ENCODE assay signal across 21 cellular contexts in genomic region chr17:17225901-17226300, GRCh38.
"Had no signal": no experiment of that assay in that cellular context is flagged by ENCODE, and none has a peak within 500 bp of the region (broad histone marks: within the 10 kb centered on the region; RNA-seq: fewer than 3 reads in every experiment).

No MANE protein-coding gene starts in this region.

- H3K9me3 Mint-ChIP-seq: effector memory CD8-positive, alpha-beta T cell; immature natural killer cell; naive thymus-derived CD8-positive, alpha-beta T cell; stimulated activated effector memory CD8-positive, alpha-beta T cell treated with anti-CD3 and anti-CD28 coated beads, Interleukin-12 subunit alpha, Interleukin-12 subunit beta, amount 100 ng/mL, for 72 hours had no signal

- H3K27me3 ChIP-seq: pancreas, right lobe of liver, stomach, thyroid gland, vagina had no signal

- H3K27ac ChIP-seq: lower lobe of right lung, pancreas, right lobe of liver, stomach, thyroid gland, vagina had no signal

- H3K9me3 ChIP-seq: lower lobe of right lung, pancreas, right lobe of liver, stomach, thyroid gland, vagina had no signal

- H3K4me1 Mint-ChIP-seq: immature natural killer cell; stimulated activated effector memory CD8-positive, alpha-beta T cell treated with anti-CD3 and anti-CD28 coated beads, Interleukin-12 subunit alpha, Interleukin-12 subunit beta, amount 100 ng/mL, for 72 hours had no signal

- H3K4me3 Mint-ChIP-seq: effector memory CD8-positive, alpha-beta T cell; immature natural killer cell; naive thymus-derived CD8-positive, alpha-beta T cell; stimulated activated effector memory CD8-positive, alpha-beta T cell treated with anti-CD3 and anti-CD28 coated beads, Interleukin-12 subunit alpha, Interleukin-12 subunit beta, amount 100 ng/mL, for 72 hours had no signal

- DNase-seq: cortex of kidney; effector memory CD8-positive, alpha-beta T cell; hypothalamus; immature natural killer cell; islet precursor cell; left ventricle myocardium superior; lower lobe of right lung; naive thymus-derived CD8-positive, alpha-beta T cell; occipital lobe; stimulated activated CD4-positive, alpha-beta T cell treated with anti-CD3 and anti-CD28 coated beads, Interleukin-2, amount 100 ng/mL, for 24 hours; stimulated activated CD4-positive, alpha-beta T cell treated with anti-CD3 and anti-CD28 coated beads, Interleukin-4, amount 100 ng/mL, for 24 hours; stimulated activated naive CD4-positive, alpha-beta T cell treated with Interleukin-2 at 50 U/mL for 16 hours; stomach; thyroid gland; trophoblast cell had no signal

- H3K4me1 ChIP-seq: lower lobe of right lung, pancreas, thyroid gland, vagina had no signal

- H3K27me3 Mint-ChIP-seq: effector memory CD8-positive, alpha-beta T cell; naive thymus-derived CD8-positive, alpha-beta T cell; progenitor cell of endocrine pancreas had no signal

- ATAC-seq: effector memory CD8-positive, alpha-beta T cell; left ventricle myocardium superior; lower lobe of right lung; naive thymus-derived CD8-positive, alpha-beta T cell; pancreas; right lobe of liver; stimulated activated effector memory CD8-positive, alpha-beta T cell treated with anti-CD3 and anti-CD28 coated beads, Interleukin-12 subunit alpha, Interleukin-12 subunit beta, amount 100 ng/mL, for 72 hours had no signal

- H3K27ac Mint-ChIP-seq: effector memory CD8-positive, alpha-beta T cell; immature natural killer cell; progenitor cell of endocrine pancreas; stimulated activated effector memory CD8-positive, alpha-beta T cell treated with anti-CD3 and anti-CD28 coated beads, Interleukin-12 subunit alpha, Interleukin-12 subunit beta, amount 100 ng/mL, for 72 hours had no signal

- H3K4me3 ChIP-seq: lower lobe of right lung, pancreas, right lobe of liver, smooth muscle cell, stomach, thyroid gland, vagina had no signal
